Comparison of ENCODE assay signal across 21 cellular contexts in the genomic region with DNA sequence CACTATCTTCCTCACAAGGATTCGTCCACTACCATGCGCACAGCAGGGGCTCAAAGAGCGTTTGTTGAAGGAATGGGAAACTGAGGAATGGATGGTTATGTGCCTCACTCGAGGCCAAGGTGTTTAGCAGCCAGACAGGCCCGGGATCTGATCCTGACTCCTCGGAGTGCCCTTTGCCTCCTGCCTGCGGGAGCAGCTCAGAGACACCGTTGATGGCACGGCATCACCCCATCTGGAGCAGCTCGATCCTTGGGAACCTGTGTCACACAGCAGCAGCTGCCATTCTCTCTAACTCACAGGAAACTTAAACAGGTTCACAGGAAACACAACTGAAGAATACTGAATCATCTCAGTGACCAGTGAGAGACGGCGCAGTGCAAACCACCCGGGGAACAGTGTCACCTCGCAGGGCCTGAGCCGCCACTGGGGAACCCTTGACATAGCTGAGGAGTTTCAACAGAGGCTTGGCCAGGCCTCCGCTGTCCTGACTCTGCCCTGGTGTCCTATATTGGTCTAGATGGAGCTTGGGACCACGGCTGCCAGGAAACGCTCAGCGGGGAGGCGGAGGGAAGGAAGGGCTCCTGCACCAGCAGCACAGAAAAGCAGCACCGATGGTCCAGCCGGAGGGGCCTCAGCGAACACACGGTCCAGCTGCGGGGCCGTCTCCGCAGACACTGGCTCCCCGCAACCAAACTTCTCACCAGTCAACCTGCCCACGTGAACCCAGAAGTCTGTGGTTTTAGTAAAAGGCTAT.
"Had no signal": no experiment of that assay in that cellular context is flagged by ENCODE, and none has a peak within 500 bp of the region (broad histone marks: within the 10 kb centered on the region; RNA-seq: fewer than 3 reads in every experiment).

No MANE protein-coding gene starts in this region.

- H3K27ac Mint-ChIP-seq: dendritic cell treated with granulocyte-macrophage colony-stimulating factor and Interleukin-4, amounts not matched to agents 40 ng/mL and 50 ng/mL, for 4 days; effector memory CD8-positive, alpha-beta T cell; memory B cell; mesothelial cell of epicardium; natural killer cell; progenitor cell of endocrine pancreas; stimulated activated effector memory CD8-positive, alpha-beta T cell treated with anti-CD3 and anti-CD28 coated beads, Interleukin-12 subunit alpha, Interleukin-12 subunit beta, amount 100 ng/mL, for 72 hours; stimulated activated naive CD8-positive, alpha-beta T cell treated with anti-CD3 and anti-CD28 coated beads, Interleukin-15, Interleukin-2, amounts not matched to agents 100 ng/mL and 50 ng/mL, for 24 hours had no signal

- H3K36me3 Mint-ChIP-seq: mesothelial cell of epicardium, natural killer cell had no signal

- H3K27me3 Mint-ChIP-seq: dendritic cell treated with granulocyte-macrophage colony-stimulating factor and Interleukin-4, amounts not matched to agents 40 ng/mL and 50 ng/mL, for 4 days had no signal

- DNase-seq: effector memory CD8-positive, alpha-beta T cell; foreskin keratinocyte; hypothalamus; left lung; lower lobe of right lung; natural killer cell; ovary; right cardiac atrium; stimulated activated CD4-positive, alpha-beta T cell treated with anti-CD3 and anti-CD28 coated beads, Interleukin-4, amount 100 ng/mL, for 1 hour; stimulated activated CD8-positive, alpha-beta memory T cell treated with anti-CD3 and anti-CD28 coated beads, Interleukin-4, amount 100 ng/mL, for 48 hours; transverse colon had no signal

- H3K4me1 Mint-ChIP-seq: mesothelial cell of epicardium had no signal

- H3K4me3 Mint-ChIP-seq: dendritic cell treated with granulocyte-macrophage colony-stimulating factor and Interleukin-4, amounts not matched to agents 40 ng/mL and 50 ng/mL, for 4 days; effector memory CD8-positive, alpha-beta T cell; memory B cell; mesothelial cell of epicardium; natural killer cell; neural crest cell; stimulated activated effector memory CD8-positive, alpha-beta T cell treated with anti-CD3 and anti-CD28 coated beads, Interleukin-12 subunit alpha, Interleukin-12 subunit beta, amount 100 ng/mL, for 72 hours; stimulated activated naive CD8-positive, alpha-beta T cell treated with anti-CD3 and anti-CD28 coated beads, Interleukin-15, Interleukin-2, amounts not matched to agents 100 ng/mL and 50 ng/mL, for 24 hours had no signal

- FAIRE-seq: colon, islet of Langerhans had no signal

- ATAC-seq: effector memory CD8-positive, alpha-beta T cell; foreskin keratinocyte; heart left ventricle; left lung; lower lobe of right lung; natural killer cell; right cardiac atrium; stimulated activated effector memory CD8-positive, alpha-beta T cell treated with anti-CD3 and anti-CD28 coated beads, Interleukin-12 subunit alpha, Interleukin-12 subunit beta, amount 100 ng/mL, for 72 hours had no signal

- H3K9me3 Mint-ChIP-seq: effector memory CD8-positive, alpha-beta T cell; mesothelial cell of epicardium; stimulated activated naive CD8-positive, alpha-beta T cell treated with anti-CD3 and anti-CD28 coated beads, Interleukin-15, Interleukin-2, amounts not matched to agents 100 ng/mL and 50 ng/mL, for 24 hours had no signal
